Comparison of ENCODE assay signal across 11 cellular contexts in genomic region chr4:7651461-7651921, GRCh38.
DNase-seq lines count a peak whose midpoint lies in the region; ATAC-seq lines count a peak whose summit lies in the region.
"Had no signal": no experiment of that assay in that cellular context is flagged by ENCODE, and none has a peak within 500 bp of the region (broad histone marks: within the 10 kb centered on the region; RNA-seq: fewer than 3 reads in every experiment).

No MANE protein-coding gene starts in this region.

- ATAC-seq in HG02938 (IDR thresholded peaks at IDR 0.05; ENCODE audit: unreplicated experiment) (no peak), HG03571 (IDR thresholded peaks at IDR 0.05; ENCODE audit: unreplicated experiment) (no peak)
- ATAC-seq: GM12878; naive thymus-derived CD8-positive, alpha-beta T cell had no signal

- peak; percentile 32 for DNase-seq in AG20443 (ENCODE audit: low spot score)
- DNase-seq in HPDE6-E6E7 (ENCODE audit: extremely low spot score) = peak; percentile 70
- DNase-seq in ecto neural progenitor cell (ENCODE audit: low spot score) = peak; percentile 73
- DNase-seq in midbrain (lab: John Stamatoyannopoulos, UW) = peak; percentile 52
- DNase-seq in HK-2 (ENCODE audit: unreplicated experiment) = no peak
- no peak for DNase-seq in kidney glomerular epithelial cell (lab: John Stamatoyannopoulos, UW)
- DNase-seq: glutamatergic neuron had no signal

Comparison
In these comparisons a context has a peak if more than half of its experiments do, and no peak if none do; other contexts are left out.
1. DNase-seq: peak in AG20443 (single experiment), HPDE6-E6E7 (single experiment), ecto neural progenitor cell (single experiment) and midbrain (single experiment); none in HK-2 (single experiment) and kidney glomerular epithelial cell (single experiment).